ENCODE assay signal across 33 cellular contexts in the genomic region with DNA sequence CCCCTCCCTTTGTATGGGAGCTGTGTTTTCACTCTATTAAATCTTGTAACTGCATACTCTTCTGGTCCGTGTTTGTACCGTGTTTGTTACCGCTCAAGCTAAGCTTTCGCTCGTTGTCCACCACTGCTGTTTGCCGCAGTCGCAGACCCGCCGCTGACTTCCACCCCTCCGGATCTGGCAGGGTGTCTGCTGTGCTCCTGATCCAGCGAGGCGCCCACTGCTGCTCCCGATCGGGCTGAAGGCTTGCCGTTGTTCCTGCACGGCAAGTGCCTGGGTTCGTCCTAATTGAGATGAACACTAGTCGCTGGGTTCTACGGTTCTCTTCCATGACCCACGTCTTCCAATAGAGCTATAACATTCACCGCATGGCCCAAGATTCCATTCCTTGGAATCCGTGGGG. TPM values are rescaled to one million over a fixed set of nuclear protein-coding genes. Genes with fewer than 3 reads are reported as not detected.
DNase-seq lines count a peak whose midpoint lies in the region; ATAC-seq and TF ChIP-seq lines count a peak whose summit lies in the region.
"Had no signal": no experiment of that assay in that cellular context is flagged by ENCODE, and none has a peak within 500 bp of the region (broad histone marks: within the 10 kb centered on the region; RNA-seq: fewer than 3 reads in every experiment).

No MANE protein-coding gene starts in this region.

- no peak overlapping the region for H2BK120ac ChIP-seq in mesenchymal stem cell (ENCODE audit: low read depth, low read length)

- no peaks in the 10 kb centered on the region for H3K27me3 Mint-ChIP-seq in activated CD8-positive, alpha-beta T cell treated with anti-CD3 and anti-CD28 coated beads for 36 hours
- H3K27me3 Mint-ChIP-seq: B cell; CD4-positive, alpha-beta memory T cell; CD4-positive, alpha-beta T cell; CD4-positive, CD25-positive, alpha-beta regulatory T cell; CD8-positive, alpha-beta memory T cell had no signal

- H3K27ac ChIP-seq in mesenchymal stem cell (ENCODE audit: low read length, poor library complexity, severe bottlenecking) (no peak overlapping the region), testis (no peak overlapping the region)
- no peak overlapping the region for H3K27ac ChIP-seq in effector memory CD4-positive, alpha-beta T cell (ENCODE audit: insufficient read depth, low read length, poor library complexity, severe bottlenecking)
- H3K27ac ChIP-seq: 22Rv1; A549; BLaER1; BLaER1 treated with 17β-estradiol and CSF1 and Interleukin-3, amounts not matched to agents 10 nM and 100 nM; C4-2B had no signal

- no peaks in the 10 kb centered on the region for H3K36me3 Mint-ChIP-seq in activated CD8-positive, alpha-beta T cell treated with anti-CD3 and anti-CD28 coated beads for 36 hours (ENCODE audit: low read depth)
- H3K36me3 Mint-ChIP-seq: CD4-positive, CD25-positive, alpha-beta regulatory T cell; CD8-positive, alpha-beta T cell had no signal

- ATAC-seq in activated CD8-positive, alpha-beta T cell treated with anti-CD3 and anti-CD28 coated beads for 36 hours: no peak
- ATAC-seq: A549; CD8-positive, alpha-beta T cell had no signal

- H3K9me3 Mint-ChIP-seq in activated CD8-positive, alpha-beta T cell treated with anti-CD3 and anti-CD28 coated beads for 36 hours: no peaks in the 10 kb centered on the region
- H3K9me3 Mint-ChIP-seq: CD4-positive, alpha-beta memory T cell; CD4-positive, alpha-beta T cell; CD4-positive, CD25-positive, alpha-beta regulatory T cell; CD8-positive, alpha-beta memory T cell; CD8-positive, alpha-beta T cell had no signal

- no peak overlapping the region for H2AFZ ChIP-seq in mesenchymal stem cell (ENCODE audit: low read depth, low read length)

- H3K14ac ChIP-seq in mesenchymal stem cell (ENCODE audit: low read length in 2 of 2): no peak overlapping the region

- H3K9me3 ChIP-seq in mesenchymal stem cell (ENCODE audit: control insufficient read depth, low read length): no peaks in the 10 kb centered on the region
- H3K9me3 ChIP-seq in testis: no peaks in the 10 kb centered on the region
- no peaks in the 10 kb centered on the region for H3K9me3 ChIP-seq in effector memory CD4-positive, alpha-beta T cell (ENCODE audit: control insufficient read depth, low read length)
- H3K9me3 ChIP-seq: A549; BE2C; BLaER1; BLaER1 treated with 17β-estradiol and CSF1 and Interleukin-3, amounts not matched to agents 10 nM and 100 nM; Caco-2 had no signal

- H3K4me1 Mint-ChIP-seq in activated CD8-positive, alpha-beta T cell treated with anti-CD3 and anti-CD28 coated beads for 36 hours (ENCODE audit: low read depth): no peaks in the 10 kb centered on the region
- H3K4me1 Mint-ChIP-seq: CD14-positive monocyte; CD4-positive, alpha-beta memory T cell; CD8-positive, alpha-beta memory T cell had no signal

- H2AK5ac ChIP-seq in mesenchymal stem cell (ENCODE audit: low read length, severe bottlenecking): no peak overlapping the region

- no peak for TF ChIP-seq CTCF in testis (IDR thresholded peaks at IDR 0.05)
- no peak for TF ChIP-seq CTCF in activated CD8-positive, alpha-beta T cell treated with anti-CD3 and anti-CD28 coated beads for 36 hours (IDR thresholded peaks at IDR 0.05)

- DNase-seq in mesenchymal stem cell (no peak), mesenteric fat pad (ENCODE audit: low spot score) (peak; percentile 71), testis (no peak), HCEC 1CT (no peak)
- DNase-seq in activated CD8-positive, alpha-beta T cell treated with anti-CD3 and anti-CD28 coated beads for 36 hours: no peak
- DNase-seq in effector memory CD4-positive, alpha-beta T cell: no peak
- DNase-seq: 8988T; ACHN; AML-193; BE2C; C1 segment of cervical spinal cord; Caco-2; Calu3; CD4-positive, alpha-beta memory T cell; CD4-positive, alpha-beta T cell; CD4-positive, CD25-positive, alpha-beta regulatory T cell; CD8-positive, alpha-beta memory T cell; CD8-positive, alpha-beta T cell; COR-L47; DMS 273 treated with DMSO at 0.1 percent for 48 hours; DMS153; DMS53; DMS79; DMS79 treated with DMSO at 0.1 percent for 48 hours; DND-41; EL had no signal

- H2BK5ac ChIP-seq in mesenchymal stem cell (ENCODE audit: low read depth, low read length, poor library complexity, severe bottlenecking): no peak overlapping the region

- CTCF ChIA-PET in activated CD8-positive, alpha-beta T cell treated with anti-CD3 and anti-CD28 coated beads for 36 hours (lab: Charles Lee): interaction anchor here (1.0 kb wide), 1 partner anchor 73 kb away, joined by 3 read pairs; no protein-coding TSS in a partner anchor

- H3K23ac ChIP-seq in mesenchymal stem cell (ENCODE audit: low read length in 2 of 2): no peak overlapping the region

- H4K91ac ChIP-seq in mesenchymal stem cell (ENCODE audit: low read length): no peak overlapping the region

- H3K4me3 ChIP-seq in mesenchymal stem cell (ENCODE audit: insufficient read depth in 1 of 2, low read depth in 1 of 2, low read length in 2 of 2) (no peak overlapping the region), testis (peak overlapping the region; percentile 6 to 43)
- H3K4me3 ChIP-seq in effector memory CD4-positive, alpha-beta T cell (ENCODE audit: insufficient read depth, low read depth, low read length, poor library complexity, severe bottlenecking): no peak overlapping the region
- H3K4me3 ChIP-seq: A549; BLaER1; BLaER1 treated with 17β-estradiol and CSF1 and Interleukin-3, amounts not matched to agents 10 nM and 100 nM had no signal

- no peak overlapping the region for H2BK15ac ChIP-seq in mesenchymal stem cell (ENCODE audit: low read depth, poor library complexity, severe bottlenecking)

- POLR2A ChIA-PET in activated CD8-positive, alpha-beta T cell treated with anti-CD3 and anti-CD28 coated beads for 36 hours (lab: Charles Lee): no interaction called here

- H2BK12ac ChIP-seq in mesenchymal stem cell (ENCODE audit: low read length in 2 of 2): no peak overlapping the region

- TF ChIP-seq POLR2A in testis (IDR thresholded peaks at IDR 0.05): no peak

- H4K8ac ChIP-seq in mesenchymal stem cell (ENCODE audit: low read length): peak overlapping the region; percentile 13

- intact Hi-C loops in testis (cut with DNase I; ENCODE audit: low total_unique reads): no loop called here
- intact Hi-C loops in activated CD8-positive, alpha-beta T cell treated with anti-CD3 and anti-CD28 coated beads for 36 hours (cut with micrococcal nuclease): no loop called here

- no peak overlapping the region for H3K4me2 ChIP-seq in mesenchymal stem cell (ENCODE audit: low read length, poor library complexity, severe bottlenecking)
- H3K4me2 ChIP-seq: A549; BLaER1; BLaER1 treated with 17β-estradiol and CSF1 and Interleukin-3, amounts not matched to agents 10 nM and 100 nM had no signal

- H3K4me1 ChIP-seq in mesenchymal stem cell (ENCODE audit: control insufficient read depth, insufficient read depth, low read depth, low read length) (peaks cover 2% of the 10 kb centered on the region), testis (no peaks in the 10 kb centered on the region)
- no peaks in the 10 kb centered on the region for H3K4me1 ChIP-seq in effector memory CD4-positive, alpha-beta T cell (ENCODE audit: control insufficient read depth, insufficient read depth, low read length, poor library complexity, severe bottlenecking)
- H3K4me1 ChIP-seq: BE2C; BLaER1; BLaER1 treated with 17β-estradiol and CSF1 and Interleukin-3, amounts not matched to agents 10 nM and 100 nM; Caco-2 had no signal

- H3K27me3 ChIP-seq in mesenchymal stem cell (ENCODE audit: control insufficient read depth in 1 of 2, insufficient read depth in 1 of 2, low read length in 2 of 2) (no peaks in the 10 kb centered on the region), testis (no peaks in the 10 kb centered on the region)
- no peaks in the 10 kb centered on the region for H3K27me3 ChIP-seq in effector memory CD4-positive, alpha-beta T cell (replicated peaks; ENCODE audit: control insufficient read depth, insufficient read depth, low read length, poor library complexity, severe bottlenecking)
- H3K27me3 ChIP-seq: BE2C; BLaER1; BLaER1 treated with 17β-estradiol and CSF1 and Interleukin-3, amounts not matched to agents 10 nM and 100 nM had no signal

- no peak overlapping the region for H3K4me3 Mint-ChIP-seq in activated CD8-positive, alpha-beta T cell treated with anti-CD3 and anti-CD28 coated beads for 36 hours
- H3K4me3 Mint-ChIP-seq: B cell; CD14-positive monocyte; CD4-positive, alpha-beta memory T cell; CD4-positive, alpha-beta T cell; CD8-positive, alpha-beta T cell had no signal

- WGBS in mesenchymal stem cell: 96% methylated on average over 22 of the region's 22 CpGs
- WGBS in testis, 2 donors: 61 to 74% methylated on average over 20 to 22 of the region's 22 CpGs

- no peak overlapping the region for H3K18ac ChIP-seq in mesenchymal stem cell (ENCODE audit: low read depth in 1 of 2, low read length in 2 of 2)

- H3K4ac ChIP-seq in mesenchymal stem cell (ENCODE audit: low read depth in 1 of 2, low read length in 2 of 2): no peak overlapping the region

- peaks cover 0 to 5% of the 10 kb centered on the region in 2 experiments for H3K36me3 ChIP-seq in mesenchymal stem cell (ENCODE audit: control insufficient read depth in 1 of 2, insufficient read depth in 2 of 2, low read depth in 1 of 2, low read length in 2 of 2)
- H3K36me3 ChIP-seq in testis (ENCODE audit: low read depth, missing control alignments): no peaks in the 10 kb centered on the region
- no peaks in the 10 kb centered on the region for H3K36me3 ChIP-seq in effector memory CD4-positive, alpha-beta T cell (ENCODE audit: control insufficient read depth, insufficient read depth, low read length)
- H3K36me3 ChIP-seq: BE2C, BLaER1 had no signal

- H3K9ac ChIP-seq in mesenchymal stem cell (ENCODE audit: low read length): no peak overlapping the region
- H3K9ac ChIP-seq: BLaER1; BLaER1 treated with 17β-estradiol and CSF1 and Interleukin-3, amounts not matched to agents 10 nM and 100 nM had no signal

- no peak overlapping the region for H3K27ac Mint-ChIP-seq in activated CD8-positive, alpha-beta T cell treated with anti-CD3 and anti-CD28 coated beads for 36 hours
- H3K27ac Mint-ChIP-seq: B cell; CD14-positive monocyte; CD4-positive, alpha-beta T cell; CD4-positive, CD25-positive, alpha-beta regulatory T cell; CD8-positive, alpha-beta T cell had no signal

- no peaks in the 10 kb centered on the region for H3K79me1 ChIP-seq in mesenchymal stem cell (replicated peaks; ENCODE audit: low read length, poor library complexity, severe bottlenecking)

RNA-seq across cellular contexts. Expression of a gene that starts 6.6 kb away (rescaled TPM):
- 8.1 TPM for polyA plus RNA-seq in mesenchymal stem cell (2013, experiment 1 of 2)
- 8.0 TPM for polyA plus RNA-seq in mesenchymal stem cell (2013, experiment 2 of 2)
- total RNA-seq in mesenteric fat pad (32.8 TPM), testis (10 to 100 TPM; 22.7 to 26.6 TPM)
- polyA plus RNA-seq in testis (ENCODE audit: insufficient read depth, low read depth, low replicate concordance): 13.2 TPM
- 10 to 100 TPM; 11.6 to 12.0 TPM for total RNA-seq in activated CD8-positive, alpha-beta T cell treated with anti-CD3 and anti-CD28 coated beads for 36 hours

Comparison
In these comparisons a context has a peak if more than half of its experiments do, and no peak if none do; other contexts are left out.
1. H3K4me3 ChIP-seq: peak in testis (2 of 2); none in mesenchymal stem cell (0 of 2) and effector memory CD4-positive, alpha-beta T cell (single experiment).